Comparison of ENCODE assay signal across 12 cellular contexts in genomic region chr11:66116576-66117361, GRCh38. TPM values are rescaled to one million over a fixed set of nuclear protein-coding genes. Genes with fewer than 3 reads are reported as not detected.
DNase-seq lines count a peak whose midpoint lies in the region; ATAC-seq, FAIRE-seq and TF ChIP-seq lines count a peak whose summit lies in the region.
"Had no signal": no experiment of that assay in that cellular context is flagged by ENCODE, and none has a peak within 500 bp of the region (broad histone marks: within the 10 kb centered on the region; RNA-seq: fewer than 3 reads in every experiment).

No MANE protein-coding gene starts in this region.

- H3K79me2 ChIP-seq in HepG2 (ENCODE audit: insufficient read depth, low read length): peaks cover 2% of the 10 kb centered on the region

- POLR2A ChIA-PET in HepG2 (lab: Yijun Ruan, JAX): interaction anchor here (1.2 to 1.8 kb wide), 4 partner anchors 36 to 171 kb away, joined by 3 to 4 read pairs (median 3); partner anchors contain the start of gene SF3B2
- POLR2A ChIA-PET in activated CD4-positive, alpha-beta memory T cell treated with anti-CD3 and anti-CD28 coated beads for 36 hours (lab: Charles Lee): interaction anchor here (0.9 to 1.9 kb wide), 4 partner anchors 9 to 105 kb away, joined by 3 to 6 read pairs (median 4); no protein-coding TSS in a partner anchor

- TF ChIP-seq EP300 in HepG2 (IDR thresholded peaks at IDR 0.05; ENCODE audit: low read depth in 2 of 2, low read length in 2 of 2) (no peak), HepG2 (CRISPR knock-in tag; IDR thresholded peaks at IDR 0.05; ENCODE audit: borderline replicate concordance) (no peak)

- FAIRE-seq in HepG2 (lab: Jason Lieb, UNC): no peak

- H3K36me3 Mint-ChIP-seq in activated CD4-positive, alpha-beta memory T cell treated with anti-CD3 and anti-CD28 coated beads for 36 hours: no peaks in the 10 kb centered on the region

- no peaks in the 10 kb centered on the region for H3K27me3 ChIP-seq in HepG2 (ENCODE audit: control insufficient read depth in 1 of 2, insufficient read depth in 2 of 2, low read length in 2 of 2)
- no peaks in the 10 kb centered on the region for H3K27me3 ChIP-seq in right lobe of liver
- H3K27me3 ChIP-seq: BE2C had no signal

- CTCF ChIA-PET in HepG2 (lab: Yijun Ruan, JAX; ENCODE audit: low intra/inter-chr PET ratio, low total read pairs): no interaction called here
- CTCF ChIA-PET in activated CD4-positive, alpha-beta memory T cell treated with anti-CD3 and anti-CD28 coated beads for 36 hours (lab: Charles Lee): interaction anchor here (0.6 to 4.4 kb wide), 12 partner anchors 8 to 166 kb away, joined by 3 to 24 read pairs (median 6); no protein-coding TSS in a partner anchor

- H3K27ac ChIP-seq in HepG2 (ENCODE audit: extremely low read length, insufficient read depth, low read length) (peak overlapping the region; percentile 64), right lobe of liver (peak overlapping the region in 1 of 3 donors; percentile 0)

- peak overlapping the region; percentile 82 for H3K27ac Mint-ChIP-seq in activated CD4-positive, alpha-beta memory T cell treated with anti-CD3 and anti-CD28 coated beads for 36 hours

- H4K20me1 ChIP-seq in HepG2 (ENCODE audit: insufficient read depth, low read length): no peaks in the 10 kb centered on the region

- H3K4me1 Mint-ChIP-seq in activated CD4-positive, alpha-beta memory T cell treated with anti-CD3 and anti-CD28 coated beads for 36 hours (ENCODE audit: low read depth): peaks cover 94% of the 10 kb centered on the region

- in situ Hi-C loops in HepG2 (cut with HindIII; ENCODE audit: extremely low pct_ligation_motif_present, low pct_unique_long_range_greater_than_20kb): no loop called here

- H3K9me3 Mint-ChIP-seq in activated CD4-positive, alpha-beta memory T cell treated with anti-CD3 and anti-CD28 coated beads for 36 hours: no peaks in the 10 kb centered on the region

- no TSS peak for BruUV-seq in HepG2 (replicated peaks; lab: Mats Ljungman, UMichigan)

- no peak overlapping the region for H3K9ac ChIP-seq in HepG2 (ENCODE audit: insufficient read depth, low read depth, low read length)

- H3K9me3 ChIP-seq in HepG2 (ENCODE audit: low read length) (no peaks in the 10 kb centered on the region), right lobe of liver (no peaks in the 10 kb centered on the region)
- H3K9me3 ChIP-seq: BE2C had no signal

- ATAC-seq in HepG2: no peak
- no peak for ATAC-seq in right lobe of liver
- ATAC-seq in HG02938 (IDR thresholded peaks at IDR 0.05; ENCODE audit: unreplicated experiment): no peak
- ATAC-seq in HG03342 (IDR thresholded peaks at IDR 0.05; ENCODE audit: unreplicated experiment): no peak

- intact Hi-C loops in HepG2 (cut with micrococcal nuclease; ENCODE audit: unreplicated experiment): loop anchor here (5.0 kb wide), 1 partner anchor 44 kb away; the partner anchor contains the start of gene PACS1
- intact Hi-C loops in right lobe of liver (cut with DNase I): no loop called here
- intact Hi-C loops in activated CD4-positive, alpha-beta memory T cell treated with anti-CD3 and anti-CD28 coated beads for 36 hours (cut with micrococcal nuclease): loop anchor here (1.0 kb wide), 1 partner anchor 10 kb away; no protein-coding TSS in a partner anchor

- H3K4me2 ChIP-seq in HepG2 (ENCODE audit: low read depth, low read length): 0 out of 2 replicates have a peak overlapping the region, but pooled peaks have one; percentile 72

- TF ChIP-seq CTCF in HepG2 (CRISPR knock-in tag; IDR thresholded peaks at IDR 0.05): no peak
- no peak for TF ChIP-seq CTCF in right lobe of liver (IDR thresholded peaks at IDR 0.05)

- H3K4me3 Mint-ChIP-seq in activated CD4-positive, alpha-beta memory T cell treated with anti-CD3 and anti-CD28 coated beads for 36 hours: no peak overlapping the region

- no peak for DNase-seq in HepG2 (ENCODE audit: low spot score)
- DNase-seq in right lobe of liver: no peak
- DNase-seq in activated CD4-positive, alpha-beta memory T cell treated with anti-CD3 and anti-CD28 coated beads for 36 hours: peak; percentile 39
- DNase-seq in iris pigment epithelial cell (ENCODE audit: low read depth): peak; percentile 29
- no peak for DNase-seq in KG1 (lab: John Stamatoyannopoulos, UW)
- no peak for DNase-seq in COLO829 (ENCODE audit: low spot score)
- DNase-seq: BE2C; foreskin melanocyte; stimulated activated CD4-positive, alpha-beta T cell treated with anti-CD3 and anti-CD28 coated beads, Interleukin-2, amount 100 ng/mL, for 48 hours; stimulated activated naive CD4-positive, alpha-beta T cell treated with Interleukin-2 at 50 U/mL for 16 hours had no signal

- H3K4me1 ChIP-seq in HepG2 (ENCODE audit: insufficient read depth, low read length) (peaks cover 91% of the 10 kb centered on the region), right lobe of liver (peaks cover 0 to 12% (median 0%) of the 10 kb centered on the region in 4 donors)

- H3K4me3 ChIP-seq in HepG2 (replicated peaks in 1 of 3; ENCODE audit: insufficient read depth in 1 of 3, low read depth in 2 of 3, low read length in 3 of 3): no peak overlapping the region
- H3K4me3 ChIP-seq in right lobe of liver: no peak overlapping the region

- no peak overlapping the region for H2AFZ ChIP-seq in HepG2 (ENCODE audit: low read length)

- H3K27me3 Mint-ChIP-seq in activated CD4-positive, alpha-beta memory T cell treated with anti-CD3 and anti-CD28 coated beads for 36 hours: no peaks in the 10 kb centered on the region

- TF ChIP-seq RAD21 in HepG2 (CRISPR knock-in tag; IDR thresholded peaks at IDR 0.05): no peak

- 81% methylated on average over 7 of the region's 7 CpGs for WGBS in HepG2 (ENCODE audit: low lambda C conversion rate)
- WGBS in right lobe of liver (ENCODE audit: insufficient coverage, low coverage, low lambda C conversion rate, missing lambda C conversion rate): 61% methylated on average over 6 of the region's 7 CpGs

- H3K36me3 ChIP-seq in HepG2 (replicated peaks in 1 of 2; ENCODE audit: control insufficient read depth in 1 of 2, insufficient read depth in 2 of 2, low read length in 2 of 2) (no peaks in the 10 kb centered on the region), right lobe of liver (no peaks in the 10 kb centered on the region)
- H3K36me3 ChIP-seq: BE2C had no signal

- TF ChIP-seq POLR2A in HepG2 (IDR thresholded peaks at IDR 0.05; ENCODE audit: insufficient read depth in 1 of 2, low read depth in 2 of 2, low read length in 2 of 2) (no peak), right lobe of liver (IDR thresholded peaks at IDR 0.05) (no peak)

TF ChIP-seq in HepG2, 621 proteins besides CTCF, POLR2A, EP300 and RAD21:
- no peak for TF ChIP-seq TRIM22 (IDR thresholded peaks at IDR 0.05)
- TF ChIP-seq NFATC3 (CRISPR knock-in tag; IDR thresholded peaks at IDR 0.05): no peak
- TF ChIP-seq ZNF652 (CRISPR knock-in tag; IDR thresholded peaks at IDR 0.05; ENCODE audit: borderline replicate concordance, low read depth): peak; percentile 62; the same call in 1 of the 2 replicates

RNA-seq across cellular contexts. Expression of gene PACS1, which starts 46.7 kb away (rescaled TPM):
- total RNA-seq in HepG2 (2016; rRNA removed; fragmentation: Illumina TruSeq; extraction: Trizol) (7.6 and 12.2 TPM in 2 replicates), right lobe of liver (10 to 100 TPM in 4 of 6 experiments, 1 to 10 TPM in 2; 5.8 to 23.7 (median 12.5) TPM)
- total RNA-seq in HepG2 (2016; cell fraction: cytosol; rRNA removed; fragmentation: Illumina TruSeq; extraction: Trizol; ENCODE audit: low read depth): 4.8 and 5.7 TPM in 2 replicates
- total RNA-seq in HepG2 (2016; cell fraction: insoluble cytoplasmic fraction; rRNA removed; fragmentation: Illumina TruSeq; extraction: Trizol): 7.7 and 14.4 TPM in 2 replicates
- total RNA-seq in HepG2 (2016; cell fraction: membrane; rRNA removed; fragmentation: Illumina TruSeq; extraction: Trizol): 14.5 and 17.0 TPM in 2 replicates
- 14.3 and 14.8 TPM in 2 replicates for total RNA-seq in HepG2 (2016; cell fraction: nucleus; rRNA removed; fragmentation: Illumina TruSeq; extraction: Trizol)
- 8.6 and 11.9 TPM in 2 replicates for polyA plus RNA-seq in HepG2 (2011; rRNA removed)
- 6.3 and 6.7 TPM in 2 replicates for polyA plus RNA-seq in HepG2 (2011; cell fraction: cytosol; rRNA removed)
- polyA plus RNA-seq in HepG2 (2011; cell fraction: nucleus; rRNA removed): 24.8 and 26.9 TPM in 2 replicates
- polyA plus RNA-seq in HepG2 (2012): 12.5 and 17.3 TPM in 2 replicates
- 5.2 and 6.3 TPM in 2 replicates for polyA plus RNA-seq in HepG2 (2016; cell fraction: cytosol; fragmentation: Illumina TruSeq; extraction: Trizol; ENCODE audit: low read depth)
- polyA plus RNA-seq in HepG2 (2016; cell fraction: insoluble cytoplasmic fraction; fragmentation: Illumina TruSeq; extraction: Trizol; ENCODE audit: low read depth): 11.8 and 22.2 TPM in 2 replicates
- polyA plus RNA-seq in HepG2 (2016; cell fraction: membrane; fragmentation: Illumina TruSeq; extraction: Trizol; ENCODE audit: low read depth): 17.7 and 23.2 TPM in 2 replicates
- polyA plus RNA-seq in HepG2 (2016; cell fraction: nucleus; fragmentation: Illumina TruSeq; extraction: Trizol; ENCODE audit: insufficient read depth, low read depth): 21.2 and 23.6 TPM in 2 replicates
- 28.3 and 63.7 TPM in 2 replicates for polyA minus RNA-seq in HepG2 (2011; rRNA and poly(A)+ RNA removed; ENCODE audit: low replicate concordance)
- 16.9 and 29.5 TPM in 2 replicates for polyA minus RNA-seq in HepG2 (2011; cell fraction: cytosol; rRNA and poly(A)+ RNA removed)
- polyA minus RNA-seq in HepG2 (2011; cell fraction: nucleus; rRNA and poly(A)+ RNA removed): 26.5 and 37.7 TPM in 2 replicates
- total RNA-seq in activated CD4-positive, alpha-beta memory T cell treated with anti-CD3 and anti-CD28 coated beads for 36 hours: 10 to 100 TPM; 82.0 to 84.1 TPM

Comparison
In these comparisons a context has a peak if more than half of its experiments do, and no peak if none do; other contexts are left out.
1. intact Hi-C loops: an anchor here in HepG2 (5.0 kb wide) and activated CD4-positive, alpha-beta memory T cell treated with anti-CD3 and anti-CD28 coated beads for 36 hours (1.0 kb wide); none called in right lobe of liver.
2. DNase-seq: peak in activated CD4-positive, alpha-beta memory T cell treated with anti-CD3 and anti-CD28 coated beads for 36 hours (single experiment) and iris pigment epithelial cell (single experiment); none in HepG2 (single experiment), right lobe of liver (0 of 3), KG1 (single experiment) and COLO829 (single experiment).